ENCODE assay signal across 8 cellular contexts in the genomic region with DNA sequence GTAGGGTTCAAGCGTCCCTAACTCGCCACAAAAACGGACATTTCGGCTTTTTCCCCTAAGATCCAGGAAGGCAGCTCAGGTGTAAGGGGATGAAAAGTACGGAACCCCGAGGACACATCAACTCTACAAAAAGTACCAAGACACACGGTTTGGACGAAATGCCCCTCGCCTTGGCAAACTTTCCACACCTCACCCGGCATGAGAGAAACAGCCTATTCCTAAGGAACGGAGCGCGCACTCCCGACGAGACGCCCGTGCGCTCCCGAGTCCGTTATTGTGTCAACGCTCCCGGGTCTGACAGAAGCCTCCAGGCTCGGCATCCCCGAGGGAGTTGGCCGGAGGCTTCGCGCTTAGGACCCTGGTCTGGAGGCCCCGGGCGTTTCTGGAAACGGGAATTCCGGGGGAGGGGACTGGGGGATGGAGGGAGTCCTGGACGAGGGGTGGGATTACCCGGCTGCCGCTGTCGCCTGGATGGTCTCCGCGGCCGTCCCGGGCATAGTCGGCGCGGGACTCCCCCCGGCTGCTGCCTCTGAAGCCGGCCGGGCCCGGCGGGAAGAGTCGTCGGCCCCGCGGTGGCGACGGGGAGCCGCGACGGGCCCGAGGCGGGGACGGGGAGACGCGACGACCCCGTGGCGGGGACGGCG. TPM values are rescaled to one million over a fixed set of nuclear protein-coding genes. Genes with fewer than 3 reads are reported as not detected.
DNase-seq lines count a peak whose midpoint lies in the region; ATAC-seq, FAIRE-seq and TF ChIP-seq lines count a peak whose summit lies in the region.

No MANE protein-coding gene starts in this region.

- H3K4me1 Mint-ChIP-seq in T-helper 1 cell treated with Interleukin-12 subunit alpha and Interleukin-12 subunit beta and Interleukin-4 antibody, amounts not matched to agents 30 μg/mL and 1 μg/mL, for 36 hours (ENCODE audit: low read depth), result peaks cover 35% of the 10 kb centered on the region

- no peak for FAIRE-seq in HepG2 (lab: Jason Lieb, UNC)

- no peaks in the 10 kb centered on the region for H3K9me3 Mint-ChIP-seq in T-helper 1 cell treated with Interleukin-12 subunit alpha and Interleukin-12 subunit beta and Interleukin-4 antibody, amounts not matched to agents 30 μg/mL and 1 μg/mL, for 36 hours

- peaks cover 7 to 19% of the 10 kb centered on the region in 2 experiments; a peak in 4 of 5 replicates for H3K36me3 ChIP-seq in HepG2 (replicated peaks in 1 of 2; ENCODE audit: control insufficient read depth in 1 of 2, insufficient read depth in 2 of 2, low read length in 2 of 2)

- in situ Hi-C loops in HepG2 (cut with HindIII; ENCODE audit: extremely low pct_ligation_motif_present, low pct_unique_long_range_greater_than_20kb), result no loop called here

- H3K9ac ChIP-seq in HepG2 (ENCODE audit: insufficient read depth, low read depth, low read length), result peak overlapping the region; percentile 67

- TF ChIP-seq EP300 in HepG2 (IDR thresholded peaks at IDR 0.05; ENCODE audit: low read depth in 2 of 2, low read length in 2 of 2) (no peak; a peak in 1 of 4 replicates), HepG2 (CRISPR knock-in tag; IDR thresholded peaks at IDR 0.05; ENCODE audit: borderline replicate concordance) (no peak)

- no peak for ATAC-seq in Right ventricle myocardium inferior
- ATAC-seq in HG03342 (IDR thresholded peaks at IDR 0.05; ENCODE audit: unreplicated experiment), result peak; percentile 3
- ATAC-seq in HepG2, result peak; percentile 55
- ATAC-seq in stimulated activated naive CD8-positive, alpha-beta T cell treated with anti-CD3 and anti-CD28 coated beads, Interleukin-15, Interleukin-2, amounts not matched to agents 100 U/mL and 50 U/mL, for 24 hours, result peak; percentile 6

- peak overlapping the region; percentile 60 to 81 (median 66) for H3K4me3 ChIP-seq in HepG2 (replicated peaks in 1 of 3; ENCODE audit: insufficient read depth in 1 of 3, low read depth in 2 of 3, low read length in 3 of 3)

- H3K9me3 ChIP-seq in HepG2 (ENCODE audit: low read length), result no peaks in the 10 kb centered on the region

- no peaks in the 10 kb centered on the region for H4K20me1 ChIP-seq in HepG2 (ENCODE audit: insufficient read depth, low read length)

- peak overlapping the region; percentile 99 for H3K4me2 ChIP-seq in HepG2 (ENCODE audit: low read depth, low read length)

- DNase-seq in Right ventricle myocardium inferior (ENCODE audit: missing footprints) (peak; percentile 76), cardiac septum (ENCODE audit: low spot score) (no peak), dermis blood vessel endothelial cell (peak; percentile 65), HepG2 (ENCODE audit: low spot score) (peak; percentile 29), HPDE6-E6E7 (ENCODE audit: extremely low spot score) (no peak)
- DNase-seq in stimulated activated naive CD8-positive, alpha-beta T cell treated with anti-CD3 and anti-CD28 coated beads, Interleukin-15, Interleukin-2, amounts not matched to agents 100 U/mL and 50 U/mL, for 24 hours, result peak; percentile 40

- H2AFZ ChIP-seq in HepG2 (ENCODE audit: low read length), result no peak overlapping the region

- CTCF ChIA-PET in HepG2 (lab: Yijun Ruan, JAX; ENCODE audit: low intra/inter-chr PET ratio, low total read pairs), result no interaction called here

- 1% methylated on average over 58 of the region's 66 CpGs for WGBS in HepG2 (ENCODE audit: low lambda C conversion rate)

- no peaks in the 10 kb centered on the region for H3K27me3 ChIP-seq in HepG2 (ENCODE audit: control insufficient read depth in 1 of 2, insufficient read depth in 2 of 2, low read length in 2 of 2)

- peak overlapping the region; percentile 18 for H3K27ac ChIP-seq in HepG2 (ENCODE audit: extremely low read length, insufficient read depth, low read length)

- H3K4me3 Mint-ChIP-seq in T-helper 1 cell treated with Interleukin-12 subunit alpha and Interleukin-12 subunit beta and Interleukin-4 antibody, amounts not matched to agents 30 μg/mL and 1 μg/mL, for 36 hours, result peak overlapping the region; percentile 80

- peaks cover 12% of the 10 kb centered on the region for H3K79me2 ChIP-seq in HepG2 (ENCODE audit: insufficient read depth, low read length)

- TF ChIP-seq CTCF in HepG2 (CRISPR knock-in tag; IDR thresholded peaks at IDR 0.05), result 0 out of 2 replicates have a peak, but pooled peaks have one; percentile 16

- TF ChIP-seq RAD21 in HepG2 (CRISPR knock-in tag; IDR thresholded peaks at IDR 0.05), result no peak

- peak overlapping the region; percentile 75 for H3K27ac Mint-ChIP-seq in T-helper 1 cell treated with Interleukin-12 subunit alpha and Interleukin-12 subunit beta and Interleukin-4 antibody, amounts not matched to agents 30 μg/mL and 1 μg/mL, for 36 hours

- H3K27me3 Mint-ChIP-seq in T-helper 1 cell treated with Interleukin-12 subunit alpha and Interleukin-12 subunit beta and Interleukin-4 antibody, amounts not matched to agents 30 μg/mL and 1 μg/mL, for 36 hours (ENCODE audit: low read depth), result peaks cover 26% of the 10 kb centered on the region

- intact Hi-C loops in Right ventricle myocardium inferior (cut with DNase I), result loop anchor here (2.0 kb wide), 2 partner anchors 40 to 58 kb away; a partner anchor contains a TSS
- intact Hi-C loops in cardiac septum (cut with DNase I), result loop anchor here (1.0 to 2.0 kb wide), 2 partner anchors 59 to 196 kb away; a partner anchor contains a TSS
- intact Hi-C loops in HepG2 (cut with micrococcal nuclease; ENCODE audit: unreplicated experiment), result loop anchor here (1.0 to 5.0 kb wide), 2 partner anchors 59 to 129 kb away; a partner anchor contains a TSS

- peaks cover 18% of the 10 kb centered on the region for H3K36me3 Mint-ChIP-seq in T-helper 1 cell treated with Interleukin-12 subunit alpha and Interleukin-12 subunit beta and Interleukin-4 antibody, amounts not matched to agents 30 μg/mL and 1 μg/mL, for 36 hours (ENCODE audit: low read depth)

- H3K4me1 ChIP-seq in HepG2 (ENCODE audit: insufficient read depth, low read length), result peaks cover 38% of the 10 kb centered on the region

- no peak for TF ChIP-seq POLR2A in HepG2 (IDR thresholded peaks at IDR 0.05; ENCODE audit: insufficient read depth in 1 of 2, low read depth in 2 of 2, low read length in 2 of 2)

- POLR2A ChIA-PET in HepG2 (lab: Yijun Ruan, JAX), result interaction anchor here (0.9 to 3.8 kb wide), 14 partner anchors 9 to 194 kb away, joined by 5 to 17 read pairs (median 6); a partner anchor contains a TSS

- no TSS peak for BruUV-seq in HepG2 (replicated peaks; lab: Mats Ljungman, UMichigan)

TF ChIP-seq in HepG2, 621 proteins besides CTCF, POLR2A, EP300 and RAD21 (continues in another document):
- TF ChIP-seq NFE2 (CRISPR knock-in tag; IDR thresholded peaks at IDR 0.05), result no peak

RNA-seq across cellular contexts. Expression of a gene that starts 0.8 kb away (rescaled TPM):
- total RNA-seq in Right ventricle myocardium inferior (11.3 TPM), cardiac septum (13.8 TPM), dermis blood vessel endothelial cell (9.7 and 10.8 TPM in 2 replicates), HepG2 (2016; rRNA removed; fragmentation: Illumina TruSeq; extraction: Trizol) (13.0 and 19.4 TPM in 2 replicates)
- 1.6 TPM in 2 replicates for total RNA-seq in HepG2 (2016; cell fraction: cytosol; rRNA removed; fragmentation: Illumina TruSeq; extraction: Trizol; ENCODE audit: low read depth)
- 11.9 and 17.8 TPM in 2 replicates for total RNA-seq in HepG2 (2016; cell fraction: insoluble cytoplasmic fraction; rRNA removed; fragmentation: Illumina TruSeq; extraction: Trizol)
- 5.6 and 6.6 TPM in 2 replicates for total RNA-seq in HepG2 (2016; cell fraction: membrane; rRNA removed; fragmentation: Illumina TruSeq; extraction: Trizol)
- 16.1 and 16.5 TPM in 2 replicates for total RNA-seq in HepG2 (2016; cell fraction: nucleus; rRNA removed; fragmentation: Illumina TruSeq; extraction: Trizol)
- 14.5 and 15.1 TPM in 2 replicates for polyA plus RNA-seq in HepG2 (2011; rRNA removed)
- polyA plus RNA-seq in HepG2 (2011; cell fraction: cytosol; rRNA removed), result 9.0 and 11.7 TPM in 2 replicates
- polyA plus RNA-seq in HepG2 (2011; cell fraction: nucleus; rRNA removed), result 23.4 and 27.7 TPM in 2 replicates
- 14.6 and 16.4 TPM in 2 replicates for polyA plus RNA-seq in HepG2 (2012)
- 0.93 and 1.1 TPM in 2 replicates for polyA plus RNA-seq in HepG2 (2016; cell fraction: cytosol; fragmentation: Illumina TruSeq; extraction: Trizol; ENCODE audit: low read depth)
- polyA plus RNA-seq in HepG2 (2016; cell fraction: insoluble cytoplasmic fraction; fragmentation: Illumina TruSeq; extraction: Trizol; ENCODE audit: low read depth), result 13.7 and 15.1 TPM in 2 replicates
- polyA plus RNA-seq in HepG2 (2016; cell fraction: membrane; fragmentation: Illumina TruSeq; extraction: Trizol; ENCODE audit: low read depth), result 1.8 and 2.1 TPM in 2 replicates
- polyA plus RNA-seq in HepG2 (2016; cell fraction: nucleus; fragmentation: Illumina TruSeq; extraction: Trizol; ENCODE audit: insufficient read depth, low read depth), result 26.2 and 27.0 TPM in 2 replicates
- polyA minus RNA-seq in HepG2 (2011; rRNA and poly(A)+ RNA removed; ENCODE audit: low replicate concordance), result 38.1 and 51.2 TPM in 2 replicates
- polyA minus RNA-seq in HepG2 (2011; cell fraction: cytosol; rRNA and poly(A)+ RNA removed), result 19.6 and 24.3 TPM in 2 replicates
- polyA minus RNA-seq in HepG2 (2011; cell fraction: nucleus; rRNA and poly(A)+ RNA removed), result 20.5 and 30.1 TPM in 2 replicates

RNA-seq across cellular contexts. Expression of a gene that starts 58.7 kb away (rescaled TPM):
- total RNA-seq in Right ventricle myocardium inferior (14.8 TPM), cardiac septum (9.3 TPM), dermis blood vessel endothelial cell (19.2 and 22.0 TPM in 2 replicates), HepG2 (2016; rRNA removed; fragmentation: Illumina TruSeq; extraction: Trizol) (11.2 and 24.3 TPM in 2 replicates)
- 3.0 and 3.3 TPM in 2 replicates for total RNA-seq in HepG2 (2016; cell fraction: cytosol; rRNA removed; fragmentation: Illumina TruSeq; extraction: Trizol; ENCODE audit: low read depth)
- total RNA-seq in HepG2 (2016; cell fraction: insoluble cytoplasmic fraction; rRNA removed; fragmentation: Illumina TruSeq; extraction: Trizol), result 8.8 and 26.6 TPM in 2 replicates
- total RNA-seq in HepG2 (2016; cell fraction: membrane; rRNA removed; fragmentation: Illumina TruSeq; extraction: Trizol), result 6.5 and 8.3 TPM in 2 replicates
- total RNA-seq in HepG2 (2016; cell fraction: nucleus; rRNA removed; fragmentation: Illumina TruSeq; extraction: Trizol), result 31.0 and 40.1 TPM in 2 replicates
- 16.0 and 24.1 TPM in 2 replicates for polyA plus RNA-seq in HepG2 (2011; rRNA removed)
- polyA plus RNA-seq in HepG2 (2011; cell fraction: cytosol; rRNA removed), result 11.8 and 12.5 TPM in 2 replicates
- 91.9 and 94.6 TPM in 2 replicates for polyA plus RNA-seq in HepG2 (2011; cell fraction: nucleus; rRNA removed)
- 11.7 and 19.9 TPM in 2 replicates for polyA plus RNA-seq in HepG2 (2012)
- 3.1 and 3.3 TPM in 2 replicates for polyA plus RNA-seq in HepG2 (2016; cell fraction: cytosol; fragmentation: Illumina TruSeq; extraction: Trizol; ENCODE audit: low read depth)
- polyA plus RNA-seq in HepG2 (2016; cell fraction: insoluble cytoplasmic fraction; fragmentation: Illumina TruSeq; extraction: Trizol; ENCODE audit: low read depth), result 5.9 and 7.7 TPM in 2 replicates
- 3.2 and 4.6 TPM in 2 replicates for polyA plus RNA-seq in HepG2 (2016; cell fraction: membrane; fragmentation: Illumina TruSeq; extraction: Trizol; ENCODE audit: low read depth)
- polyA plus RNA-seq in HepG2 (2016; cell fraction: nucleus; fragmentation: Illumina TruSeq; extraction: Trizol; ENCODE audit: insufficient read depth, low read depth), result 59.5 and 67.0 TPM in 2 replicates
- polyA minus RNA-seq in HepG2 (2011; rRNA and poly(A)+ RNA removed; ENCODE audit: low replicate concordance), result 17.7 and 40.9 TPM in 2 replicates
- polyA minus RNA-seq in HepG2 (2011; cell fraction: cytosol; rRNA and poly(A)+ RNA removed), result 14.1 and 14.5 TPM in 2 replicates
- polyA minus RNA-seq in HepG2 (2011; cell fraction: nucleus; rRNA and poly(A)+ RNA removed), result 36.8 and 38.7 TPM in 2 replicates

Comparison
In these comparisons a context has a peak if more than half of its experiments do, and no peak if none do; other contexts are left out.
1. DNase-seq: peak in Right ventricle myocardium inferior (single experiment), dermis blood vessel endothelial cell (single experiment), HepG2 (single experiment) and stimulated activated naive CD8-positive, alpha-beta T cell treated with anti-CD3 and anti-CD28 coated beads, Interleukin-15, Interleukin-2, amounts not matched to agents 100 U/mL and 50 U/mL, for 24 hours (single experiment); none in cardiac septum (single experiment) and HPDE6-E6E7 (single experiment).